10 cellular contexts compared by ENCODE assay signal in genomic region chr7:112571852-112572607, GRCh38.
DNase-seq lines count a peak whose midpoint lies in the region; ATAC-seq and TF ChIP-seq lines count a peak whose summit lies in the region.
"Had no signal": no experiment of that assay in that cellular context is flagged by ENCODE, and none has a peak within 500 bp of the region (broad histone marks: within the 10 kb centered on the region; RNA-seq: fewer than 3 reads in every experiment).

No MANE protein-coding gene starts in this region.

- no peaks in the 10 kb centered on the region for H3K79me2 ChIP-seq in OCI-LY7 (ENCODE audit: insufficient read depth, low read depth, low read length)

- CTCF ChIA-PET in OCI-LY7 (lab: Charles Lee; ENCODE audit: unreplicated experiment), result no interaction called here

- no peaks in the 10 kb centered on the region for H4K20me1 ChIP-seq in OCI-LY7 (ENCODE audit: insufficient read depth, low read length)

- H3K36me3 ChIP-seq in OCI-LY7 (ENCODE audit: insufficient read depth, low read length), result no peaks in the 10 kb centered on the region

- H3K9me3 ChIP-seq in OCI-LY7 (ENCODE audit: low read length), result no peaks in the 10 kb centered on the region

- intact Hi-C loops in OCI-LY7 (cut with micrococcal nuclease; ENCODE audit: unreplicated experiment), result no loop called here

- peak; percentile 70 for TF ChIP-seq CTCF in OCI-LY7 (conservative IDR thresholded peaks at IDR 0.05; ENCODE audit: low read length)

- H3K4me1 ChIP-seq in OCI-LY7 (ENCODE audit: insufficient read depth, low read length, poor library complexity, severe bottlenecking), result peaks cover 22% of the 10 kb centered on the region

- ATAC-seq in GM18907 (IDR thresholded peaks at IDR 0.05; ENCODE audit: unreplicated experiment) (peak; percentile 50), HG03139 (IDR thresholded peaks at IDR 0.05; ENCODE audit: unreplicated experiment) (no peak)

- no TSS peak for BruUV-seq in OCI-LY7 (replicated peaks; lab: Mats Ljungman, UMichigan)

- H3K4me2 ChIP-seq in OCI-LY7 (ENCODE audit: low read length), result peak overlapping the region; percentile 53
- H3K4me2 ChIP-seq: KMS-11 had no signal

- no peaks in the 10 kb centered on the region for H3K9me2 ChIP-seq in OCI-LY7 (ENCODE audit: insufficient read depth, low read length)

- POLR2A ChIA-PET in OCI-LY7 (lab: Charles Lee), result interaction anchor here (0.7 to 3.9 kb wide), 8 partner anchors 10 to 62 kb away, joined by 3 to 17 read pairs (median 5); no protein-coding TSS in a partner anchor

- peak overlapping the region; percentile 22 for H3K27ac ChIP-seq in OCI-LY7 (ENCODE audit: low read depth, low read length, poor library complexity, severe bottlenecking)
- H3K27ac ChIP-seq: KMS-11 had no signal

- DNase-seq in CMK (ENCODE audit: low read depth) (peak; percentile 76), OCI-LY7 (ENCODE audit: low spot score) (peak; percentile 45), iPS-NIHi11 (ENCODE audit: low spot score) (peak; percentile 28), middle frontal gyrus (ENCODE audit: extremely low spot score, low spot score) (no peak), amygdala (lab: John Stamatoyannopoulos, UW) (no peak), NCI-H2171 (lab: John Stamatoyannopoulos, UW) (no peak)
- DNase-seq: kidney had no signal

- H3K4me3 ChIP-seq in OCI-LY7 (ENCODE audit: low read depth, low read length, poor library complexity, severe bottlenecking), result peak overlapping the region; percentile 27

- H2AFZ ChIP-seq in OCI-LY7 (ENCODE audit: low read length), result peak overlapping the region; percentile 91; the same call in 1 of the 2 replicates

Comparison
In these comparisons a context has a peak if more than half of its experiments do, and no peak if none do; other contexts are left out.
1. DNase-seq: peak in CMK (single experiment), OCI-LY7 (single experiment) and iPS-NIHi11 (single experiment); none in middle frontal gyrus (single experiment), amygdala (0 of 56) and NCI-H2171 (single experiment).